In genomic region chr3:30607032-30607833, GRCh38 we compare ENCODE assay signal across 1 cellular context.
TF ChIP-seq lines count a peak whose summit lies in the region.

No MANE protein-coding gene starts in this region.

TF ChIP-seq in K562, 482 proteins besides CTCF, POLR2A, EP300 and RAD21 (continued from another document):
- TF ChIP-seq MGA (IDR thresholded peaks at IDR 0.05): no peak
- TF ChIP-seq STAT5B (CRISPR knock-in tag; IDR thresholded peaks at IDR 0.05): no peak
